ENCODE assay signal across 20 cellular contexts in genomic region chrX:19705196-19705769, GRCh38.
DNase-seq lines count a peak whose midpoint lies in the region; ATAC-seq and TF ChIP-seq lines count a peak whose summit lies in the region.
"Had no signal": no experiment of that assay in that cellular context is flagged by ENCODE, and none has a peak within 500 bp of the region (broad histone marks: within the 10 kb centered on the region; RNA-seq: fewer than 3 reads in every experiment).

No MANE protein-coding gene starts in this region.

- no peak overlapping the region for H2AFZ ChIP-seq in smooth muscle cell (ENCODE audit: low read depth)
- no peak overlapping the region for H2AFZ ChIP-seq in GM23338

- no peaks in the 10 kb centered on the region for H3K79me2 ChIP-seq in smooth muscle cell (ENCODE audit: low read depth)
- H3K79me2 ChIP-seq in GM23338 (replicated peaks; ENCODE audit: insufficient read depth), result no peaks in the 10 kb centered on the region

- no peaks in the 10 kb centered on the region for H3K27me3 Mint-ChIP-seq in GM23338 (ENCODE audit: insufficient read depth, low read depth, poor library complexity)
- H3K27me3 Mint-ChIP-seq: activated CD4-positive, alpha-beta memory T cell treated with anti-CD3 and anti-CD28 coated beads for 36 hours; naive thymus-derived CD8-positive, alpha-beta T cell; T-helper 17 cell; type B pancreatic cell had no signal

- H3K4me2 ChIP-seq in smooth muscle cell (peak overlapping the region; percentile 15), GM23338 (no peak overlapping the region)

- H3K27ac ChIP-seq in smooth muscle cell (ENCODE audit: low read depth) (peak overlapping the region; percentile 90), GM23338 (ENCODE audit: low read depth) (no peak overlapping the region)
- H3K27ac ChIP-seq: stomach, VCaP had no signal

- H3K9me2 ChIP-seq in GM23338 (ENCODE audit: insufficient read depth), result no peaks in the 10 kb centered on the region

- 53% methylated on average over 3 of the region's 3 CpGs for WGBS in smooth muscle cell (ENCODE audit: low lambda C conversion rate)

- peaks cover 17% of the 10 kb centered on the region for H3K4me1 Mint-ChIP-seq in GM23338

- H3K4me3 ChIP-seq in smooth muscle cell (no peak overlapping the region), GM23338 (no peak overlapping the region)
- H3K4me3 ChIP-seq: stomach had no signal

- no peak for TF ChIP-seq CTCF in smooth muscle cell (IDR thresholded peaks at IDR 0.05; ENCODE audit: borderline replicate concordance, insufficient read depth, poor library complexity, severe bottlenecking)
- TF ChIP-seq CTCF in GM23338 (conservative IDR thresholded peaks at IDR 0.05; ENCODE audit: low read depth in 2 of 2), result no peak

- H3K9me3 ChIP-seq in smooth muscle cell (replicated peaks; ENCODE audit: low read depth), result no peaks in the 10 kb centered on the region
- H3K9me3 ChIP-seq: stomach had no signal

- H4K20me1 ChIP-seq in smooth muscle cell (ENCODE audit: low read depth) (no peaks in the 10 kb centered on the region), GM23338 (replicated peaks; ENCODE audit: insufficient read depth) (no peaks in the 10 kb centered on the region)

- peak; percentile 63 for DNase-seq in ELR (ENCODE audit: low read depth)
- peak; percentile 59 for DNase-seq in fibroblast of gingiva (ENCODE audit: low read depth)
- no peak for DNase-seq in smooth muscle cell (lab: John Stamatoyannopoulos, UW; ENCODE audit: unreplicated experiment)
- no peak for DNase-seq in activated CD8-positive, alpha-beta memory T cell treated with anti-CD3 and anti-CD28 coated beads for 24 hours
- no peak for DNase-seq in GM23338 (ENCODE audit: low spot score)
- DNase-seq: activated CD4-positive, alpha-beta memory T cell treated with anti-CD3 and anti-CD28 coated beads for 36 hours; anterior cingulate cortex; DND-41; foreskin melanocyte; mesendoderm; naive thymus-derived CD8-positive, alpha-beta T cell; NCI-H1105 treated with DMSO at 0.1 percent for 48 hours; NCI-H69; Right ventricle myocardium superior; stomach; T-helper 17 cell had no signal

- H3K36me3 ChIP-seq in smooth muscle cell (ENCODE audit: low read depth) (no peaks in the 10 kb centered on the region), GM23338 (ENCODE audit: insufficient read depth) (no peaks in the 10 kb centered on the region)
- H3K36me3 ChIP-seq: stomach had no signal

- peak overlapping the region; percentile 70 for H3K9ac ChIP-seq in smooth muscle cell (ENCODE audit: low read depth)

- H3K36me3 Mint-ChIP-seq in GM23338 (ENCODE audit: low read depth), result no peaks in the 10 kb centered on the region
- H3K36me3 Mint-ChIP-seq: type B pancreatic cell had no signal

- no peaks in the 10 kb centered on the region for H3K4me1 ChIP-seq in smooth muscle cell (ENCODE audit: low read depth)
- H3K4me1 ChIP-seq in GM23338 (ENCODE audit: insufficient read depth), result peaks cover 5% of the 10 kb centered on the region; the same call in 1 of the 2 replicates
- H3K4me1 ChIP-seq: stomach had no signal

- H3K27ac Mint-ChIP-seq in GM23338, result no peak overlapping the region
- H3K27ac Mint-ChIP-seq: activated CD4-positive, alpha-beta memory T cell treated with anti-CD3 and anti-CD28 coated beads for 36 hours; T-helper 17 cell; type B pancreatic cell had no signal

- no peaks in the 10 kb centered on the region for H3K9me3 Mint-ChIP-seq in GM23338
- H3K9me3 Mint-ChIP-seq: activated CD4-positive, alpha-beta memory T cell treated with anti-CD3 and anti-CD28 coated beads for 36 hours; naive thymus-derived CD8-positive, alpha-beta T cell; type B pancreatic cell had no signal

- no peak overlapping the region for H3K4me3 Mint-ChIP-seq in GM23338
- H3K4me3 Mint-ChIP-seq: activated CD4-positive, alpha-beta memory T cell treated with anti-CD3 and anti-CD28 coated beads for 36 hours; naive thymus-derived CD8-positive, alpha-beta T cell; T-helper 17 cell; type B pancreatic cell had no signal

- H3F3A ChIP-seq in smooth muscle cell (ENCODE audit: low read depth), result peaks cover 5% of the 10 kb centered on the region
- H3F3A ChIP-seq in GM23338 (replicated peaks; ENCODE audit: low read depth), result no peaks in the 10 kb centered on the region

- peak; percentile 40 for ATAC-seq in SK-N-SH treated with all-trans-retinoic acid at 6 μM for 48 hours
- ATAC-seq in HG03378 (IDR thresholded peaks at IDR 0.05; ENCODE audit: unreplicated experiment), result no peak
- ATAC-seq in GM23338, result no peak
- ATAC-seq: naive thymus-derived CD8-positive, alpha-beta T cell; T-helper 17 cell had no signal

- H3K27me3 ChIP-seq in smooth muscle cell (ENCODE audit: low read depth), result no peaks in the 10 kb centered on the region
- no peaks in the 10 kb centered on the region for H3K27me3 ChIP-seq in GM23338 (ENCODE audit: insufficient read depth)
- H3K27me3 ChIP-seq: stomach had no signal

TF ChIP-seq in SK-N-SH treated with all-trans-retinoic acid at 6 μM for 48 hours, 23 proteins besides CTCF, POLR2A, EP300 and RAD21:
- TF ChIP-seq ZC3H10 (CRISPR knock-in tag; IDR thresholded peaks at IDR 0.05) (0 out of 2 replicates have a peak, but pooled peaks have one; percentile 24), RARB (CRISPR knock-in tag; IDR thresholded peaks at IDR 0.05) (no peak)

TF ChIP-seq in GM23338, 12 proteins besides CTCF, POLR2A, EP300 and RAD21 (continues in another document):
- no peak for TF ChIP-seq STAT1 (IDR thresholded peaks at IDR 0.05; ENCODE audit: unreplicated experiment)
- TF ChIP-seq EZH2phosphoT487 (IDR thresholded peaks at IDR 0.05; ENCODE audit: unreplicated experiment), result no peak
- no peak for TF ChIP-seq ZNF462 (CRISPR knock-in tag; IDR thresholded peaks at IDR 0.05)

Comparison
In these comparisons a context has a peak if more than half of its experiments do, and no peak if none do; other contexts are left out.
1. DNase-seq: peak in ELR (single experiment) and fibroblast of gingiva (single experiment); none in smooth muscle cell (single experiment), activated CD8-positive, alpha-beta memory T cell treated with anti-CD3 and anti-CD28 coated beads for 24 hours (single experiment) and GM23338 (single experiment).